Comparison of ENCODE assay signal across 8 cellular contexts in genomic region chr6:136550045-136550329, GRCh38. TPM values are rescaled to one million over a fixed set of nuclear protein-coding genes. Genes with fewer than 3 reads are reported as not detected.
A peak's percentile ranks its signal among the peaks of the same experiment; 100 is the strongest.
DNase-seq lines count a peak whose midpoint lies in the region; ATAC-seq, FAIRE-seq and TF ChIP-seq lines count a peak whose summit lies in the region.

No MANE protein-coding gene starts in this region.

- peaks cover 67% of the 10 kb centered on the region for H3K27me3 Mint-ChIP-seq in T-helper 2 cell treated with Interferon-gamma antibody and Interleukin-4, amounts not matched to agents 5 μg/mL and 100 μg/mL, for 36 hours (ENCODE audit: low read depth)

- H3K9me3 ChIP-seq in liver (ENCODE audit: control insufficient read depth in 4 of 4, low read length in 3 of 4): no peaks in the 10 kb centered on the region
- H3K9me3 ChIP-seq in thymus (ENCODE audit: control insufficient read depth): no peaks in the 10 kb centered on the region

- no peak overlapping the region for H3K27ac ChIP-seq in HL-60 (replicated peaks)
- peak overlapping the region; percentile 71 to 77 for H3K27ac ChIP-seq in liver (ENCODE audit: low read depth in 1 of 2, low read length in 2 of 2)
- peak overlapping the region; percentile 36 for H3K27ac ChIP-seq in thymus (ENCODE audit: low read depth)

- FAIRE-seq in bronchial epithelial cell (lab: Jason Lieb, UNC): no peak

- WGBS in liver: under 1% methylated on average over 46 of the region's 46 CpGs
- under 1% methylated on average over 46 of the region's 46 CpGs for WGBS in thymus

- peaks cover 33% of the 10 kb centered on the region for H3K27me3 ChIP-seq in HL-60 (ENCODE audit: insufficient read depth, poor library complexity, severe bottlenecking)
- no peaks in the 10 kb centered on the region for H3K27me3 ChIP-seq in bronchial epithelial cell (ENCODE audit: control insufficient read depth, insufficient read depth, low read length)
- H3K27me3 ChIP-seq in liver (ENCODE audit: control insufficient read depth in 4 of 4, insufficient read depth in 4 of 4, low read length in 3 of 4): no peaks in the 10 kb centered on the region
- H3K27me3 ChIP-seq in thymus (ENCODE audit: control insufficient read depth, insufficient read depth): peaks cover 19% of the 10 kb centered on the region

- no peaks in the 10 kb centered on the region for H3K36me3 Mint-ChIP-seq in T-helper 2 cell treated with Interferon-gamma antibody and Interleukin-4, amounts not matched to agents 5 μg/mL and 100 μg/mL, for 36 hours (ENCODE audit: low read depth)

- no peak overlapping the region for H3K4me3 Mint-ChIP-seq in T-helper 2 cell treated with Interferon-gamma antibody and Interleukin-4, amounts not matched to agents 5 μg/mL and 100 μg/mL, for 36 hours

- H3K4me3 ChIP-seq in GM12865 (ENCODE audit: low read depth, low read length) (peak overlapping the region; percentile 54), HL-60 (replicated peaks; ENCODE audit: insufficient read depth, low read length) (peak overlapping the region; percentile 79), bronchial epithelial cell (ENCODE audit: low read depth, low read length) (peak overlapping the region; percentile 63), liver (ENCODE audit: low read depth in 1 of 3, low read length in 3 of 3) (peak overlapping the region; percentile 55 to 91 (median 66)), thymus (ENCODE audit: low read length) (peak overlapping the region; percentile 49)

- ATAC-seq in GM21390 (IDR thresholded peaks at IDR 0.05; ENCODE audit: unreplicated experiment): peak; percentile 56

- no peak overlapping the region for H3K27ac Mint-ChIP-seq in T-helper 2 cell treated with Interferon-gamma antibody and Interleukin-4, amounts not matched to agents 5 μg/mL and 100 μg/mL, for 36 hours

- H3K36me3 ChIP-seq in bronchial epithelial cell (ENCODE audit: control insufficient read depth, insufficient read depth, low read length): no peaks in the 10 kb centered on the region
- peaks cover 0 to 3% (median 0%) of the 10 kb centered on the region in 4 donors for H3K36me3 ChIP-seq in liver (ENCODE audit: control insufficient read depth in 4 of 4, insufficient read depth in 3 of 4, low read depth in 1 of 4, low read length in 3 of 4)
- no peaks in the 10 kb centered on the region for H3K36me3 ChIP-seq in thymus (ENCODE audit: control insufficient read depth, insufficient read depth)

- H3K9me3 Mint-ChIP-seq in T-helper 2 cell treated with Interferon-gamma antibody and Interleukin-4, amounts not matched to agents 5 μg/mL and 100 μg/mL, for 36 hours: no peaks in the 10 kb centered on the region

- no peak for TF ChIP-seq CTCF in GM12865 (IDR thresholded peaks at IDR 0.05; ENCODE audit: insufficient read depth, low read depth, low read length, missing control alignments)
- no peak for TF ChIP-seq CTCF in HL-60 (IDR thresholded peaks at IDR 0.05; ENCODE audit: insufficient read depth, low read length)
- TF ChIP-seq CTCF in bronchial epithelial cell (IDR thresholded peaks at IDR 0.05; ENCODE audit: insufficient read depth, low read length, severe bottlenecking): no peak
- no peak for TF ChIP-seq CTCF in liver (IDR thresholded peaks at IDR 0.05; ENCODE audit: low read depth, low read length, missing input control)

- peaks cover 4 to 25% (median 16%) of the 10 kb centered on the region in 4 donors for H3K4me1 ChIP-seq in liver (ENCODE audit: control insufficient read depth in 4 of 4, insufficient read depth in 4 of 4, low read length in 3 of 4)
- peaks cover 10% of the 10 kb centered on the region for H3K4me1 ChIP-seq in thymus (ENCODE audit: control insufficient read depth, insufficient read depth, low read length)

- peaks cover 3% of the 10 kb centered on the region for H3K4me1 Mint-ChIP-seq in T-helper 2 cell treated with Interferon-gamma antibody and Interleukin-4, amounts not matched to agents 5 μg/mL and 100 μg/mL, for 36 hours (ENCODE audit: low read depth)

- H3K9ac ChIP-seq in liver (ENCODE audit: low read depth in 1 of 2, low read length in 2 of 2): peak overlapping the region in 1 of 2 donors; percentile 68

- TF ChIP-seq RAD21 in liver (IDR thresholded peaks at IDR 0.05): no peak

- DNase-seq in GM12865 (ENCODE audit: low read depth): no peak
- DNase-seq in HL-60 (ENCODE audit: low read depth in 1 of 2, low spot score in 1 of 2): no peak
- no peak for DNase-seq in bronchial epithelial cell (ENCODE audit: low read depth)
- DNase-seq in OCI-M2 (lab: John Stamatoyannopoulos, UW; ENCODE audit: unreplicated experiment): no peak
- DNase-seq in T-helper 2 cell treated with Interferon-gamma antibody and Interleukin-4, amounts not matched to agents 5 μg/mL and 100 μg/mL, for 36 hours (ENCODE audit: low spot score): no peak

TF ChIP-seq in liver, 16 proteins besides CTCF, POLR2A, EP300 and RAD21:
- TF ChIP-seq FOXA2 (IDR thresholded peaks at IDR 0.05): no peak
- TF ChIP-seq JUND (IDR thresholded peaks at IDR 0.05): no peak
- TF ChIP-seq HNF4A (conservative IDR thresholded peaks at IDR 0.05): no peak
- TF ChIP-seq YY1 (IDR thresholded peaks at IDR 0.05): no peak
- no peak for TF ChIP-seq FOXA1 (IDR thresholded peaks at IDR 0.05)
- TF ChIP-seq SP1 (IDR thresholded peaks at IDR 0.05): no peak
- TF ChIP-seq MAX (IDR thresholded peaks at IDR 0.05): no peak
- TF ChIP-seq ZBTB33 (IDR thresholded peaks at IDR 0.05): no peak
- TF ChIP-seq RXRA (IDR thresholded peaks at IDR 0.05): no peak
- TF ChIP-seq REST (IDR thresholded peaks at IDR 0.05): no peak
- TF ChIP-seq ATF3 (IDR thresholded peaks at IDR 0.05): no peak
- no peak for TF ChIP-seq TAF1 (conservative IDR thresholded peaks at IDR 0.05)
- TF ChIP-seq HNF4G (IDR thresholded peaks at IDR 0.05): no peak
- no peak for TF ChIP-seq EGR1 (IDR thresholded peaks at IDR 0.05; ENCODE audit: low read depth in 2 of 2)
- no peak for TF ChIP-seq GABPA (IDR thresholded peaks at IDR 0.05 in 1 of 2, conservative IDR thresholded peaks at IDR 0.05 in 1 of 2)
TF ChIP-seq in liver: peak in this region for 0.

RNA-seq across cellular contexts. Expression of gene MAP7, which starts 0.2 kb away (rescaled TPM):
- 30.8 and 50.4 TPM in 2 replicates for total RNA-seq in bronchial epithelial cell
- 10 to 100 TPM in 1 of 2 donors, 1 to 10 TPM in 1; 3.2 to 17.5 TPM for total RNA-seq in liver
- polyA plus RNA-seq in liver: 1 to 10 TPM; 8.1 to 8.4 TPM
- polyA plus RNA-seq in thymus: 7.8 TPM
